In genomic region chr2:196988599-196988998, GRCh38 we compare ENCODE assay signal across 1 cellular context.
TF ChIP-seq lines count a peak whose summit lies in the region.

No MANE protein-coding gene starts in this region.

TF ChIP-seq in A549, 52 proteins besides CTCF, POLR2A, EP300 and RAD21 (continued from another document):
- TF ChIP-seq BCL3 (IDR thresholded peaks at IDR 0.05) (no peak), RFX5 (IDR thresholded peaks at IDR 0.05) (no peak), REST (IDR thresholded peaks at IDR 0.05) (no peak), SREBF2 (IDR thresholded peaks at IDR 0.05) (no peak), NFE2L2 (conservative IDR thresholded peaks at IDR 0.05; ENCODE audit: low read length) (no peak), KDM1A (IDR thresholded peaks at IDR 0.05; ENCODE audit: low read depth) (no peak)
